14 cellular contexts compared by ENCODE assay signal in genomic region chr2:240713071-240713927, GRCh38. TPM values are rescaled to one million over a fixed set of nuclear protein-coding genes. Genes with fewer than 3 reads are reported as not detected.
"Had no signal": no experiment of that assay in that cellular context is flagged by ENCODE, and none has a peak within 500 bp of the region (broad histone marks: within the 10 kb centered on the region; RNA-seq: fewer than 3 reads in every experiment).

No MANE protein-coding gene starts in this region.

- DNase-seq: activated CD4-positive, alpha-beta T cell treated with anti-CD3 and anti-CD28 coated beads, Interleukin-2, amount 50 U/mL, for 1 hour; activated T-cell treated with anti-CD3 and anti-CD28 coated beads, Interleukin-2, amount 50 U/mL, for 1 hour; immature natural killer cell; T-helper 2 cell; thyroid gland; uterus had no signal

- H3K9me3 ChIP-seq: breast epithelium, thyroid gland, uterus had no signal

- H3K4me3 Mint-ChIP-seq: activated naive CD8-positive, alpha-beta T cell; immature natural killer cell; natural killer cell treated with Interleukin-12 subunit alpha and Interleukin-12 subunit beta and Interleukin-15 and Interleukin-18, amount 100 ng/mL, for 72 hours had no signal

- H3K36me3 ChIP-seq: breast epithelium, thyroid gland, uterus had no signal

- H3K4me1 ChIP-seq: breast epithelium, thyroid gland, uterus had no signal

- H3K27me3 ChIP-seq: thyroid gland, uterus had no signal

- H3K36me3 Mint-ChIP-seq: activated naive CD8-positive, alpha-beta T cell; immature natural killer cell; natural killer cell treated with Interleukin-12 subunit alpha and Interleukin-12 subunit beta and Interleukin-15 and Interleukin-18, amount 100 ng/mL, for 72 hours had no signal

- H3K4me1 Mint-ChIP-seq: immature natural killer cell had no signal

- H3K27ac Mint-ChIP-seq: activated naive CD8-positive, alpha-beta T cell; immature natural killer cell; natural killer cell treated with Interleukin-12 subunit alpha and Interleukin-12 subunit beta and Interleukin-15 and Interleukin-18, amount 100 ng/mL, for 72 hours had no signal

- H3K9me3 Mint-ChIP-seq: immature natural killer cell; natural killer cell treated with Interleukin-12 subunit alpha and Interleukin-12 subunit beta and Interleukin-15 and Interleukin-18, amount 100 ng/mL, for 72 hours had no signal

- H3K27me3 Mint-ChIP-seq: activated naive CD8-positive, alpha-beta T cell; natural killer cell treated with Interleukin-12 subunit alpha and Interleukin-12 subunit beta and Interleukin-15 and Interleukin-18, amount 100 ng/mL, for 72 hours had no signal

- H3K27ac ChIP-seq: breast epithelium, thyroid gland, uterus had no signal

- ATAC-seq: esophagus mucosa had no signal

- H3K4me3 ChIP-seq: breast epithelium, thyroid gland, uterus had no signal

RNA-seq across cellular contexts. Expression of gene AQP12A, which starts 21.6 kb away (rescaled TPM):
- total RNA-seq: breast epithelium; chondrocyte; dermis microvascular lymphatic vessel endothelial cell; esophagus mucosa; natural killer cell treated with Interleukin-12 subunit alpha and Interleukin-12 subunit beta and Interleukin-15 and Interleukin-18, amount 100 ng/mL, for 72 hours; osteoblast; skeletal muscle tissue; thyroid gland; uterus had no signal

RNA-seq across cellular contexts. Expression of gene AQP12B, which starts 30.6 kb away (rescaled TPM):
- total RNA-seq: breast epithelium; chondrocyte; dermis microvascular lymphatic vessel endothelial cell; esophagus mucosa; natural killer cell treated with Interleukin-12 subunit alpha and Interleukin-12 subunit beta and Interleukin-15 and Interleukin-18, amount 100 ng/mL, for 72 hours; osteoblast; skeletal muscle tissue; uterus had no signal
